Comparison of ENCODE assay signal across 30 cellular contexts in the genomic region with DNA sequence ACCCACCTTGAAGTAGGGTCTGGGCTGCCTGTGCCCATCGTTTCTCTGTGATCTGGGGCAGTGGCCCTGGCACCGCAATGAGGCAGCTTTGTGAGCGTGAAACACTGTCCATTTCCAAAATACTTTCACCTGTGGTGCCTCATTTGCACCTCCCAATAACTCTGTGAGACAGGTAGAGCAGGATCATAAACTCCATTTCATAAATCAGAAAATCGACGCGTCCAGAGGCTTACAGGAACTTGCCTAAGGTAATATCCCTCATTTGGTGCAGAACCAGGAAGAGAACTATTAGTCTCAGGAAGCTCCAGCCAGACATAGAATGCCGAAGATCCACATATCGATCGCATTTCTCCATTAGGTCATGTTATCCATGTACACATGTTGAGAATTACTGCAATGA. TPM values are rescaled to one million over a fixed set of nuclear protein-coding genes. Genes with fewer than 3 reads are reported as not detected.
A peak's percentile ranks its signal among the peaks of the same experiment; 100 is the strongest.
DNase-seq lines count a peak whose midpoint lies in the region; ATAC-seq and TF ChIP-seq lines count a peak whose summit lies in the region.
"Had no signal": no experiment of that assay in that cellular context is flagged by ENCODE, and none has a peak within 500 bp of the region (broad histone marks: within the 10 kb centered on the region; RNA-seq: fewer than 3 reads in every experiment).

No MANE protein-coding gene starts in this region.

- intact Hi-C loops in esophagus muscularis mucosa (cut with DNase I): no loop called here

- H3K4me3 ChIP-seq in esophagus muscularis mucosa: no peak overlapping the region
- H3K4me3 ChIP-seq: BLaER1 treated with 17β-estradiol and CSF1 and Interleukin-3, amounts not matched to agents 10 nM and 100 nM; thoracic aorta had no signal

- DNase-seq in RWPE1 (ENCODE audit: low spot score) (no peak), SW 1271 (lab: John Stamatoyannopoulos, UW) (no peak), GM19238 (ENCODE audit: insufficient read length, low spot score) (no peak), esophagus muscularis mucosa (ENCODE audit: extremely low spot score) (no peak)
- no peak for DNase-seq in stimulated activated effector memory CD8-positive, alpha-beta T cell treated with anti-CD3 and anti-CD28 coated beads, Interleukin-12 subunit alpha, Interleukin-12 subunit beta, amount 100 ng/mL, for 72 hours (ENCODE audit: low spot score in 2 of 2)
- no peak for DNase-seq in activated naive CD4-positive, alpha-beta T cell treated with anti-CD3 and anti-CD28 coated beads, Interleukin-2, amount 50 U/mL, for 16 hours
- DNase-seq: ACHN; activated CD4-positive, CD25-positive, alpha-beta regulatory T cell; activated naive CD4-positive, alpha-beta T cell treated with anti-CD3 and anti-CD28 coated beads for 36 hours; brain microvascular endothelial cell; Caco-2; DMS79 treated with DMSO at 0.1 percent for 48 hours; effector CD8-positive, alpha-beta T cell; erythroblast; GF-D8; left cardiac atrium; NCI-H1436; NCI-H345; NCI-H774; Right ventricle myocardium superior; stimulated activated CD4-positive, alpha-beta T cell treated with anti-CD3 and anti-CD28 coated beads, Interleukin-15, amount 100 ng/mL, for 24 hours; stimulated activated naive CD4-positive, alpha-beta T cell treated with Interleukin-2 at 50 U/mL for 16 hours; T1000 had no signal

- POLR2A ChIA-PET in RWPE1 (lab: Yijun Ruan, JAX; ENCODE audit: low non-redundant PET): interaction anchor here (0.7 to 1.7 kb wide), 2 partner anchors 28 to 71 kb away, joined by 4 to 5 read pairs; a partner anchor contains a TSS

- no peaks in the 10 kb centered on the region for H3K27me3 ChIP-seq in esophagus muscularis mucosa
- H3K27me3 ChIP-seq: BLaER1 treated with 17β-estradiol and CSF1 and Interleukin-3, amounts not matched to agents 10 nM and 100 nM; brain microvascular endothelial cell had no signal

- CTCF ChIA-PET in RWPE1 (lab: Yijun Ruan, JAX): interaction anchor here (0.5 to 0.9 kb wide), 4 partner anchors 39 to 316 kb away, joined by 3 to 5 read pairs (median 4); no protein-coding TSS in a partner anchor

- H3K4me1 Mint-ChIP-seq in stimulated activated effector memory CD8-positive, alpha-beta T cell treated with anti-CD3 and anti-CD28 coated beads, Interleukin-12 subunit alpha, Interleukin-12 subunit beta, amount 100 ng/mL, for 72 hours: peaks cover 42% of the 10 kb centered on the region

- H3K27ac Mint-ChIP-seq in stimulated activated effector memory CD8-positive, alpha-beta T cell treated with anti-CD3 and anti-CD28 coated beads, Interleukin-12 subunit alpha, Interleukin-12 subunit beta, amount 100 ng/mL, for 72 hours: peak overlapping the region; percentile 4
- H3K27ac Mint-ChIP-seq: activated naive CD4-positive, alpha-beta T cell treated with anti-CD3 and anti-CD28 coated beads for 36 hours had no signal

- TF ChIP-seq POLR2A in esophagus muscularis mucosa (IDR thresholded peaks at IDR 0.05; ENCODE audit: low read depth): no peak

- peaks cover 14 to 50% (median 48%) of the 10 kb centered on the region in 4 donors for H3K4me1 ChIP-seq in esophagus muscularis mucosa

- H3K4me3 Mint-ChIP-seq in stimulated activated effector memory CD8-positive, alpha-beta T cell treated with anti-CD3 and anti-CD28 coated beads, Interleukin-12 subunit alpha, Interleukin-12 subunit beta, amount 100 ng/mL, for 72 hours: no peak overlapping the region
- H3K4me3 Mint-ChIP-seq: activated naive CD4-positive, alpha-beta T cell treated with anti-CD3 and anti-CD28 coated beads for 36 hours; neural crest cell had no signal

- peak; percentile 3 for ATAC-seq in esophagus mucosa
- ATAC-seq in stimulated activated effector memory CD8-positive, alpha-beta T cell treated with anti-CD3 and anti-CD28 coated beads, Interleukin-12 subunit alpha, Interleukin-12 subunit beta, amount 100 ng/mL, for 72 hours: no peak
- ATAC-seq: left cardiac atrium, sciatic nerve had no signal

- H3K27ac ChIP-seq in C4-2B (peak overlapping the region; percentile 77), RWPE1 (peak overlapping the region; percentile 79), esophagus muscularis mucosa (replicated peaks in 1 of 4) (no peak overlapping the region)
- H3K27ac ChIP-seq: BLaER1 treated with 17β-estradiol and CSF1 and Interleukin-3, amounts not matched to agents 10 nM and 100 nM; brain microvascular endothelial cell; KMS-11; thoracic aorta had no signal

- no peaks in the 10 kb centered on the region for H3K36me3 ChIP-seq in esophagus muscularis mucosa
- H3K36me3 ChIP-seq: BLaER1 treated with 17β-estradiol and CSF1 and Interleukin-3, amounts not matched to agents 10 nM and 100 nM; brain microvascular endothelial cell; thoracic aorta had no signal

- 90% methylated on average over 8 of the region's 9 CpGs for WGBS in esophagus muscularis mucosa

- no peaks in the 10 kb centered on the region for H3K36me3 Mint-ChIP-seq in stimulated activated effector memory CD8-positive, alpha-beta T cell treated with anti-CD3 and anti-CD28 coated beads, Interleukin-12 subunit alpha, Interleukin-12 subunit beta, amount 100 ng/mL, for 72 hours

- no peaks in the 10 kb centered on the region for H3K9me3 Mint-ChIP-seq in stimulated activated effector memory CD8-positive, alpha-beta T cell treated with anti-CD3 and anti-CD28 coated beads, Interleukin-12 subunit alpha, Interleukin-12 subunit beta, amount 100 ng/mL, for 72 hours
- H3K9me3 Mint-ChIP-seq: activated naive CD4-positive, alpha-beta T cell treated with anti-CD3 and anti-CD28 coated beads for 36 hours; neural crest cell had no signal

- TF ChIP-seq EP300 in esophagus muscularis mucosa (IDR thresholded peaks at IDR 0.05): no peak

- TF ChIP-seq CTCF in C4-2B (conservative IDR thresholded peaks at IDR 0.05) (no peak), RWPE1 (conservative IDR thresholded peaks at IDR 0.05; ENCODE audit: low read depth) (no peak), esophagus muscularis mucosa (IDR thresholded peaks at IDR 0.05) (no peak)

- no peaks in the 10 kb centered on the region for H3K9me3 ChIP-seq in esophagus muscularis mucosa
- H3K9me3 ChIP-seq: BLaER1 treated with 17β-estradiol and CSF1 and Interleukin-3, amounts not matched to agents 10 nM and 100 nM; Caco-2; thoracic aorta had no signal

RNA-seq across cellular contexts. Expression of a gene that starts 38.2 kb away (rescaled TPM):
- total RNA-seq in esophagus mucosa: 216 TPM
- total RNA-seq in esophagus muscularis mucosa: 10 to 100 TPM; 30.7 to 68.3 (median 43.4) TPM

Comparison
In these comparisons a context has a peak if more than half of its experiments do, and no peak if none do; other contexts are left out.
1. H3K27ac ChIP-seq: peak in C4-2B (single experiment) and RWPE1 (single experiment); none in esophagus muscularis mucosa (0 of 4).